ENCODE assay signal across 1 cellular context in genomic region chr11:77411717-77412441, GRCh38.
TF ChIP-seq lines count a peak whose summit lies in the region.

No MANE protein-coding gene starts in this region.

TF ChIP-seq in K562, 482 proteins besides CTCF, POLR2A, EP300 and RAD21 (continued from another document):
- TF ChIP-seq MGA (IDR thresholded peaks at IDR 0.05) (peak; percentile 58), HMGN3 (IDR thresholded peaks at IDR 0.05; ENCODE audit: borderline replicate concordance, extremely low read depth, insufficient read length, low read depth, low read length) (peak; percentile 44), HDAC3 (IDR thresholded peaks at IDR 0.05; ENCODE audit: borderline replicate concordance, partially characterized antibody) (no peak), ZNF263 (CRISPR knock-in tag; IDR thresholded peaks at IDR 0.05; ENCODE audit: borderline replicate concordance) (peak; percentile 22; the same call in 1 of the 2 replicates), MTF1 (CRISPR knock-in tag; IDR thresholded peaks at IDR 0.05; ENCODE audit: borderline replicate concordance) (no peak), GATA2 (CRISPR knock-in tag; IDR thresholded peaks at IDR 0.05) (no peak), POLR2G (IDR thresholded peaks at IDR 0.05; ENCODE audit: low read depth, low read length) (peak; percentile 55; the same call in 1 of the 2 replicates), FOXM1 (IDR thresholded peaks at IDR 0.05; ENCODE audit: low read depth) (no peak), FOXM1 (CRISPR knock-in tag; IDR thresholded peaks at IDR 0.05; ENCODE audit: low read depth) (peak; percentile 66; the same call in 1 of the 2 replicates), ATF1 (CRISPR knock-in tag; IDR thresholded peaks at IDR 0.05) (no peak), ATF1 (tag; IDR thresholded peaks at IDR 0.05) (peak; percentile 59), PYGO2 (tag; IDR thresholded peaks at IDR 0.05) (no peak), RB1 (IDR thresholded peaks at IDR 0.05; ENCODE audit: low read depth) (peak; percentile 30; the same call in 1 of the 2 replicates), UBTF (IDR thresholded peaks at IDR 0.05; ENCODE audit: borderline replicate concordance in 1 of 2, low read depth in 2 of 2, low read length in 2 of 2) (0 out of 4 replicates have a peak, but pooled peaks of 1 of the 2 experiments have one; percentile 31), ZEB2 (IDR thresholded peaks at IDR 0.05) (no peak), MAZ (CRISPR knock-in tag; conservative IDR thresholded peaks at IDR 0.05 in 1 of 2, IDR thresholded peaks at IDR 0.05 in 1 of 2) (peak; percentile 79 to 94), ZNF324 (CRISPR knock-in tag; IDR thresholded peaks at IDR 0.05) (no peak), CXXC5 (CRISPR knock-in tag; IDR thresholded peaks at IDR 0.05) (peak; percentile 50; the same call in 1 of the 2 replicates), VEZF1 (CRISPR knock-in tag; IDR thresholded peaks at IDR 0.05) (peak; percentile 82), FOSL1 (tag; conservative IDR thresholded peaks at IDR 0.05) (no peak), CREM (IDR thresholded peaks at IDR 0.05; ENCODE audit: low read depth) (peak; percentile 39; the same call in 1 of the 2 replicates), L3MBTL2 (IDR thresholded peaks at IDR 0.05) (peak; percentile 75), TFAP4 (CRISPR knock-in tag; IDR thresholded peaks at IDR 0.05; ENCODE audit: borderline replicate concordance) (peak; percentile 62; the same call in 1 of the 2 replicates), ZBTB17 (CRISPR knock-in tag; IDR thresholded peaks at IDR 0.05) (0 out of 2 replicates have a peak, but pooled peaks have one; percentile 48), SRF (CRISPR knock-in tag; IDR thresholded peaks at IDR 0.05) (peak in 1 of 2 experiments; percentile 85; a peak in 1 of 4 replicates)
